Comparison of ENCODE assay signal across 20 cellular contexts in genomic region chr1:166676981-166677380, GRCh38.
DNase-seq lines count a peak whose midpoint lies in the region; ATAC-seq, FAIRE-seq and TF ChIP-seq lines count a peak whose summit lies in the region.
"Had no signal": no experiment of that assay in that cellular context is flagged by ENCODE, and none has a peak within 500 bp of the region (broad histone marks: within the 10 kb centered on the region; RNA-seq: fewer than 3 reads in every experiment).

No MANE protein-coding gene starts in this region.

- intact Hi-C loops in GM12878 (cut with micrococcal nuclease; ENCODE audit: unreplicated experiment): no loop called here

- CTCF ChIA-PET in GM12878 (lab: Yijun Ruan, JAX): no interaction called here

- H3K79me2 ChIP-seq in MM.1S (ENCODE audit: low read length) (no peaks in the 10 kb centered on the region), GM12878 (ENCODE audit: control insufficient read depth, insufficient read depth, low read length) (no peaks in the 10 kb centered on the region)

- H3K4me3 ChIP-seq in MM.1S (ENCODE audit: low read length) (no peak overlapping the region), GM12878 (no peak overlapping the region)
- H3K4me3 ChIP-seq: HAP-1, SK-N-MC had no signal

- no peak for TF ChIP-seq POLR2A in GM12878 (IDR thresholded peaks at IDR 0.05; ENCODE audit: low read depth, low read length)

- H3F3A ChIP-seq in MM.1S (ENCODE audit: insufficient read depth, low read length): no peaks in the 10 kb centered on the region

- FAIRE-seq in GM12878 (lab: Jason Lieb, UNC): no peak
- FAIRE-seq: HTR-8/SVneo had no signal

- H3K4me1 ChIP-seq in MM.1S (ENCODE audit: low read length) (peaks cover 5% of the 10 kb centered on the region), GM12878 (ENCODE audit: control insufficient read depth, insufficient read depth, low read length) (no peaks in the 10 kb centered on the region)
- H3K4me1 ChIP-seq: HAP-1 had no signal

- no peak overlapping the region for H2AFZ ChIP-seq in MM.1S (ENCODE audit: low read length)
- no peak overlapping the region for H2AFZ ChIP-seq in GM12878 (ENCODE audit: control insufficient read depth, low read depth, low read length)

- POLR2A ChIA-PET in GM12878 (lab: Charles Lee): no interaction called here

- SMC1A ChIA-PET in GM12878 (lab: Charles Lee; ENCODE audit: uncharacterized antibody, unreplicated experiment): no interaction called here

- H3K36me3 ChIP-seq in MM.1S (replicated peaks; ENCODE audit: insufficient read depth, low read length) (no peaks in the 10 kb centered on the region), GM12878 (ENCODE audit: control insufficient read depth in 2 of 2, insufficient read depth in 2 of 2, low read length in 1 of 2) (no peaks in the 10 kb centered on the region)
- H3K36me3 ChIP-seq: HAP-1 had no signal

- TF ChIP-seq RAD21 in GM12878 (IDR thresholded peaks at IDR 0.05; ENCODE audit: insufficient read depth, low read depth, low read length): 0 out of 2 replicates have a peak, but pooled peaks have one; percentile 2

- H4K20me1 ChIP-seq in MM.1S (ENCODE audit: insufficient read depth, low read length) (no peaks in the 10 kb centered on the region), GM12878 (ENCODE audit: control insufficient read depth, insufficient read depth) (no peaks in the 10 kb centered on the region)

- in situ Hi-C loops in GM12878 (cut with MboI): no loop called here

- no peak overlapping the region for H3K27ac ChIP-seq in MM.1S (ENCODE audit: low read length)
- no peak overlapping the region for H3K27ac ChIP-seq in GM12878 (ENCODE audit: control insufficient read depth, insufficient read depth)
- H3K27ac ChIP-seq: RWPE1, SK-N-MC had no signal

- H3K4me2 ChIP-seq in MM.1S (ENCODE audit: low read depth, low read length) (no peak overlapping the region), GM12878 (ENCODE audit: control insufficient read depth, insufficient read depth) (no peak overlapping the region)

- no peak for TF ChIP-seq EP300 in GM12878 (IDR thresholded peaks at IDR 0.05; ENCODE audit: borderline replicate concordance in 1 of 2, control insufficient read depth in 1 of 2, low read depth in 2 of 2, low read length in 2 of 2)

- BruUV-seq in GM12878 (replicated peaks; lab: Mats Ljungman, UMichigan): no TSS peak

- DNase-seq in MM.1S (no peak), GM12878 (ENCODE audit: low read depth, low spot score) (no peak), NCI-H748 treated with DMSO at 0.1 percent for 48 hours (lab: John Stamatoyannopoulos, UW) (no peak), NCI-H524 (lab: John Stamatoyannopoulos, UW) (no peak), superior temporal gyrus (ENCODE audit: extremely low spot score) (no peak), HCEC 1CT (no peak)
- DNase-seq: CD8-positive, alpha-beta T cell; DMS153; NCI-H1048; NCI-H1417 treated with DMSO at 0.1 percent for 48 hours; NCI-H187 treated with DMSO at 0.1 percent for 48 hours; NCI-H2107; SHP77 treated with DMSO at 0.1 percent for 48 hours; SW 1271; T-helper 17 cell had no signal

- H3K9me2 ChIP-seq in MM.1S (replicated peaks; ENCODE audit: insufficient read depth, low read length): no peaks in the 10 kb centered on the region

- TF ChIP-seq CTCF in MM.1S (IDR thresholded peaks at IDR 0.05; ENCODE audit: low read length) (peak; percentile 27), GM12878 (IDR thresholded peaks at IDR 0.05 in 2 of 3, conservative IDR thresholded peaks at IDR 0.05 in 1 of 3; ENCODE audit: control insufficient read depth in 2 of 3, extremely low read depth in 1 of 3, insufficient read depth in 1 of 3, low read depth in 3 of 3, low read length in 3 of 3) (0 out of 6 replicates have a peak, but pooled peaks of 2 of the 3 experiments have one; percentile 8 to 9)

- H3K27me3 ChIP-seq in MM.1S (replicated peaks; ENCODE audit: insufficient read depth, low read length) (no peaks in the 10 kb centered on the region), GM12878 (replicated peaks in 1 of 2; ENCODE audit: control insufficient read depth in 2 of 2, insufficient read depth in 2 of 2, low read length in 1 of 2) (no peaks in the 10 kb centered on the region)

- ATAC-seq in GM19351 (IDR thresholded peaks at IDR 0.05; ENCODE audit: unreplicated experiment) (peak; percentile 44), GM12878 (no peak)
- ATAC-seq: CD8-positive, alpha-beta T cell; T-helper 17 cell had no signal

- RAD21 ChIA-PET in GM12878 (lab: Charles Lee; ENCODE audit: unreplicated experiment): no interaction called here

- H3K9me3 ChIP-seq in MM.1S (replicated peaks; ENCODE audit: insufficient read depth, low read length) (no peaks in the 10 kb centered on the region), GM12878 (replicated peaks; ENCODE audit: control insufficient read depth, insufficient read depth, low read length) (no peaks in the 10 kb centered on the region)
- H3K9me3 ChIP-seq: HAP-1 had no signal

- no peak overlapping the region for H3K9ac ChIP-seq in MM.1S (ENCODE audit: low read length)
- H3K9ac ChIP-seq in GM12878 (ENCODE audit: control insufficient read depth, insufficient read depth, low read length): no peak overlapping the region

TF ChIP-seq in GM12878, 131 proteins besides CTCF, POLR2A, EP300 and RAD21 (continues in another document):
- no peak for TF ChIP-seq CUX1 (IDR thresholded peaks at IDR 0.05; ENCODE audit: insufficient replicate concordance, low read depth, low read length)
- TF ChIP-seq SMAD1 (IDR thresholded peaks at IDR 0.05; ENCODE audit: low read depth, partially characterized antibody): no peak
- TF ChIP-seq NFXL1 (IDR thresholded peaks at IDR 0.05; ENCODE audit: borderline replicate concordance): no peak
- no peak for TF ChIP-seq HCFC1 (IDR thresholded peaks at IDR 0.05; ENCODE audit: low read length)
- TF ChIP-seq ELK1 (IDR thresholded peaks at IDR 0.05; ENCODE audit: low read depth, low read length): no peak
- TF ChIP-seq FOXM1 (IDR thresholded peaks at IDR 0.05; ENCODE audit: low read depth, low read length): no peak
- no peak for TF ChIP-seq MEF2B (IDR thresholded peaks at IDR 0.05; ENCODE audit: partially characterized antibody, poor library complexity, severe bottlenecking)
- TF ChIP-seq CREB1 (IDR thresholded peaks at IDR 0.05; ENCODE audit: low read depth): no peak
